In the genomic region with DNA sequence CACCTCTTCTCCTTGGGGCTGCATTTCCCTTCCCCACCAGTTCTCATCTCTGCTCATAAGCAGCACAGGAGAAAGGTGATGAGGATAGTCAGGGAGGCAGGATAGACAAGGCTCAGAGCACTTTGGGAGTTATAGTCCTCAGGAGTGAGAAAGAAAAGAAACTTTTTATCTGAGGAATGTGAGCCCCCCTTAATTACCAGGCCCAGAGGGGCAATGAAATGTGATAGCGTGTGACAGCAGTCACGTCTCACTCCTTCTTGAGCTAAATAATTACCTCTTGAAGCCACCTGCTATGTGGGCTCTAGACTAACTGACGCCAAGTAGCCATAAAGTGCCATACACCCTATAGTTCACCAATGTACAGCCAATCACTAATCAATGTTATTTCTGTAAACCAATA, we compare ENCODE assay signal across 13 cellular contexts.
"Had no signal": no experiment of that assay in that cellular context is flagged by ENCODE, and none has a peak within 500 bp of the region (broad histone marks: within the 10 kb centered on the region; RNA-seq: fewer than 3 reads in every experiment).

No MANE protein-coding gene starts in this region.

- H3K4me1 ChIP-seq: breast epithelium, lower lobe of right lung, psoas muscle, right lobe of liver, tibial nerve had no signal

- H3K9me3 Mint-ChIP-seq: activated naive CD8-positive, alpha-beta T cell treated with anti-CD3 and anti-CD28 coated beads for 36 hours; naive thymus-derived CD8-positive, alpha-beta T cell; stimulated activated effector memory CD8-positive, alpha-beta T cell treated with anti-CD3 and anti-CD28 coated beads, Interleukin-12 subunit alpha, Interleukin-12 subunit beta, amount 100 ng/mL, for 72 hours had no signal

- H3K27me3 ChIP-seq: breast epithelium, right lobe of liver, tibial nerve had no signal

- H3K27ac Mint-ChIP-seq: activated naive CD8-positive, alpha-beta T cell treated with anti-CD3 and anti-CD28 coated beads for 36 hours; endodermal cell; naive thymus-derived CD8-positive, alpha-beta T cell; stimulated activated effector memory CD8-positive, alpha-beta T cell treated with anti-CD3 and anti-CD28 coated beads, Interleukin-12 subunit alpha, Interleukin-12 subunit beta, amount 100 ng/mL, for 72 hours; T-helper 1 cell treated with Interleukin-12 subunit alpha and Interleukin-12 subunit beta and Interleukin-4 antibody, amounts not matched to agents 30 μg/mL and 1 μg/mL, for 36 hours had no signal

- H3K27me3 Mint-ChIP-seq: activated naive CD8-positive, alpha-beta T cell treated with anti-CD3 and anti-CD28 coated beads for 36 hours had no signal

- H3K36me3 Mint-ChIP-seq: stimulated activated effector memory CD8-positive, alpha-beta T cell treated with anti-CD3 and anti-CD28 coated beads, Interleukin-12 subunit alpha, Interleukin-12 subunit beta, amount 100 ng/mL, for 72 hours had no signal

- H3K9me3 ChIP-seq: lower lobe of right lung, psoas muscle, right lobe of liver had no signal

- H3K4me3 ChIP-seq: breast epithelium, lower lobe of right lung, psoas muscle, right lobe of liver, tibial nerve had no signal

- H3K27ac ChIP-seq: breast epithelium, lower lobe of right lung, psoas muscle, right lobe of liver, tibial nerve had no signal

- H3K4me3 Mint-ChIP-seq: activated naive CD8-positive, alpha-beta T cell treated with anti-CD3 and anti-CD28 coated beads for 36 hours; endodermal cell; naive thymus-derived CD8-positive, alpha-beta T cell; stimulated activated effector memory CD8-positive, alpha-beta T cell treated with anti-CD3 and anti-CD28 coated beads, Interleukin-12 subunit alpha, Interleukin-12 subunit beta, amount 100 ng/mL, for 72 hours; T-helper 1 cell treated with Interleukin-12 subunit alpha and Interleukin-12 subunit beta and Interleukin-4 antibody, amounts not matched to agents 30 μg/mL and 1 μg/mL, for 36 hours had no signal

- H3K36me3 ChIP-seq: breast epithelium, lower lobe of right lung, right lobe of liver, tibial nerve had no signal

- DNase-seq: activated CD4-positive, alpha-beta T cell treated with anti-CD3 and anti-CD28 coated beads, Interleukin-2, amount 50 U/mL, for 1 hour; activated effector memory CD4-positive, alpha-beta T cell treated with Interleukin-2 at 50 U/mL for 16 hours; activated naive CD8-positive, alpha-beta T cell treated with anti-CD3 and anti-CD28 coated beads for 36 hours; endodermal cell; erythroblast; lower lobe of right lung; naive thymus-derived CD8-positive, alpha-beta T cell; psoas muscle; right lobe of liver had no signal

- H3K4me1 Mint-ChIP-seq: activated naive CD8-positive, alpha-beta T cell treated with anti-CD3 and anti-CD28 coated beads for 36 hours had no signal
